Comparison of ENCODE assay signal across 1 cellular context in the genomic region with DNA sequence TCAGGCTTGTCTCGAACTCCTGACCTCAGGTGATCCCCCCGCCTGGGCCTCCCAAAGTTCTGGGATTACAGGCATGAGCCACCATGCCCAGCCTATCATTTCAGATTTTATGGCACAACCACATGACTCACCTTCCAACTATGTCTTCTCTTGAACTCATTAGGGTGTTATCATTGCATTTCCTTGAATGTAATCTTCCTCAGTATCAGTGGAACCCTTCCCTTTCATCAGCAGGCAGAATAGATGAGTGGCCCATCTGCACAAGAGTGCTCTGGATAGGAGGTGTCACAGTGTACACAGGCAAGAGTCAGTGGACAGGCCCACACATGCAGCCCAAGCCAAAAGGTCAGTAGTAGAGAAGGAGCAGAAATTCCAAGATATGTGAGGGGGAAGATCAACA.
TF ChIP-seq lines count a peak whose summit lies in the region.

No MANE protein-coding gene starts in this region.

TF ChIP-seq in K562, 482 proteins besides CTCF, POLR2A, EP300 and RAD21 (continued from another document):
- TF ChIP-seq, protein P1, sequence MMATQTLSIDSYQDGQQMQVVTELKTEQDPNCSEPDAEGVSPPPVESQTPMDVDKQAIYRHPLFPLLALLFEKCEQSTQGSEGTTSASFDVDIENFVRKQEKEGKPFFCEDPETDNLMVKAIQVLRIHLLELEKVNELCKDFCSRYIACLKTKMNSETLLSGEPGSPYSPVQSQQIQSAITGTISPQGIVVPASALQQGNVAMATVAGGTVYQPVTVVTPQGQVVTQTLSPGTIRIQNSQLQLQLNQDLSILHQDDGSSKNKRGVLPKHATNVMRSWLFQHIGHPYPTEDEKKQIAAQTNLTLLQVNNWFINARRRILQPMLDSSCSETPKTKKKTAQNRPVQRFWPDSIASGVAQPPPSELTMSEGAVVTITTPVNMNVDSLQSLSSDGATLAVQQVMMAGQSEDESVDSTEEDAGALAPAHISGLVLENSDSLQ (IDR thresholded peaks at IDR 0.05): no peak
- TF ChIP-seq FOSL1 (tag; conservative IDR thresholded peaks at IDR 0.05) (peak; percentile 98), ARID1B (IDR thresholded peaks at IDR 0.05) (peak; percentile 71), JUN (IDR thresholded peaks at IDR 0.05; ENCODE audit: borderline replicate concordance, low read depth, low read length) (peak; percentile 63), JUN (CRISPR knock-in tag; IDR thresholded peaks at IDR 0.05; ENCODE audit: borderline replicate concordance) (no peak), MEIS2 (IDR thresholded peaks at IDR 0.05; ENCODE audit: partially characterized antibody) (peak; percentile 30), HDAC1 (IDR thresholded peaks at IDR 0.05) (0 out of 4 replicates have a peak, but pooled peaks of 1 of the 2 experiments have one; percentile 22), TCF3 (CRISPR knock-in tag; IDR thresholded peaks at IDR 0.05) (0 out of 2 replicates have a peak, but pooled peaks have one; percentile 24), ADNP (tag; IDR thresholded peaks at IDR 0.05) (peak; percentile 89), TEAD1 (CRISPR knock-in tag; IDR thresholded peaks at IDR 0.05) (peak; percentile 83 to 92; a peak in 3 of 4 replicates), CEBPG (CRISPR knock-in tag; IDR thresholded peaks at IDR 0.05) (no peak), CEBPG (tag; conservative IDR thresholded peaks at IDR 0.05 in 1 of 2, IDR thresholded peaks at IDR 0.05 in 1 of 2) (peak in 1 of 2 experiments; percentile 45; a peak in 1 of 4 replicates), SMARCE1 (IDR thresholded peaks at IDR 0.05) (peak; percentile 58; the same call in 1 of the 2 replicates), SLC30A9 (CRISPR knock-in tag; IDR thresholded peaks at IDR 0.05) (no peak)
TF ChIP-seq in K562: peak in this region for 32.
